24 cellular contexts compared by ENCODE assay signal in genomic region chr15:90029024-90029423, GRCh38. TPM values are rescaled to one million over a fixed set of nuclear protein-coding genes. Genes with fewer than 3 reads are reported as not detected.
DNase-seq lines count a peak whose midpoint lies in the region; ATAC-seq, FAIRE-seq and TF ChIP-seq lines count a peak whose summit lies in the region.
"Had no signal": no experiment of that assay in that cellular context is flagged by ENCODE, and none has a peak within 500 bp of the region (broad histone marks: within the 10 kb centered on the region; RNA-seq: fewer than 3 reads in every experiment).

No MANE protein-coding gene starts in this region.

- H3K27ac ChIP-seq in HCT116 (ENCODE audit: low read depth, low read length) (no peak overlapping the region), OCI-LY3 (ENCODE audit: low read length) (0 out of 2 replicates have a peak overlapping the region, but pooled peaks have one; percentile 7), HepG2 (ENCODE audit: extremely low read length, insufficient read depth, low read length) (no peak overlapping the region), small intestine (ENCODE audit: low read depth in 1 of 2, low read length in 1 of 2) (peak overlapping the region; percentile 74 to 90)
- H3K27ac ChIP-seq: SJSA1, thyroid gland had no signal

- WGBS in HepG2 (ENCODE audit: low lambda C conversion rate) = 63% methylated on average over 1 of the region's 1 CpG
- WGBS in small intestine, 3 donors = 15 to 67% (median 33%) methylated on average over 1 of the region's 1 CpG

- TF ChIP-seq RAD21 in HCT116 (IDR thresholded peaks at IDR 0.05; ENCODE audit: low read depth) (no peak), HepG2 (CRISPR knock-in tag; IDR thresholded peaks at IDR 0.05) (no peak)

- intact Hi-C loops in HCT116 (cut with micrococcal nuclease) (no loop called here), HepG2 (cut with micrococcal nuclease; ENCODE audit: unreplicated experiment) (no loop called here)

- peak overlapping the region; percentile 13; the same call in 1 of the 2 replicates for H3K4me2 ChIP-seq in HCT116 (ENCODE audit: low read length)
- H3K4me2 ChIP-seq in OCI-LY3 (ENCODE audit: low read length) = no peak overlapping the region
- H3K4me2 ChIP-seq in HepG2 (ENCODE audit: low read depth, low read length) = no peak overlapping the region

- FAIRE-seq in HepG2 (lab: Jason Lieb, UNC) = no peak
- no peak for FAIRE-seq in small intestine (lab: Jason Lieb, UNC)
- FAIRE-seq in D721Med (lab: Jason Lieb, UNC) = no peak

- H3K4me3 ChIP-seq in HCT116 (replicated peaks in 1 of 2; ENCODE audit: low read depth in 1 of 2, low read length in 2 of 2) = no peak overlapping the region
- no peak overlapping the region for H3K4me3 ChIP-seq in OCI-LY3 (ENCODE audit: low read length)
- H3K4me3 ChIP-seq in HepG2 (replicated peaks in 1 of 3; ENCODE audit: insufficient read depth in 1 of 3, low read depth in 2 of 3, low read length in 3 of 3) = no peak overlapping the region
- H3K4me3 ChIP-seq in small intestine (ENCODE audit: low read depth in 1 of 2, low read length in 2 of 2) = no peak overlapping the region
- H3K4me3 ChIP-seq: SJSA1, thyroid gland had no signal

- RAD21 ChIA-PET in HCT116 (lab: Charles Lee; ENCODE audit: low non-redundant PET in 1 of 2, low total read pairs in 2 of 2, uncharacterized antibody in 2 of 2, unreplicated experiment in 2 of 2) = no interaction called here

- H3K27me3 ChIP-seq in HCT116 (ENCODE audit: insufficient read depth, low read length) (no peaks in the 10 kb centered on the region), OCI-LY3 (ENCODE audit: low read depth, low read length) (no peaks in the 10 kb centered on the region), HepG2 (ENCODE audit: control insufficient read depth in 1 of 2, insufficient read depth in 2 of 2, low read length in 2 of 2) (no peaks in the 10 kb centered on the region), small intestine (ENCODE audit: control insufficient read depth in 2 of 2, insufficient read depth in 2 of 2, low read length in 2 of 2) (no peaks in the 10 kb centered on the region)
- H3K27me3 ChIP-seq: SJSA1, thyroid gland had no signal

- ATAC-seq in HCT116 = no peak
- ATAC-seq in HepG2 = peak; percentile 75
- ATAC-seq: PC-3; stimulated activated effector memory CD8-positive, alpha-beta T cell treated with anti-CD3 and anti-CD28 coated beads, Interleukin-12 subunit alpha, Interleukin-12 subunit beta, amount 100 ng/mL, for 72 hours had no signal

- CTCF ChIA-PET in HCT116 (lab: Charles Lee) = interaction anchor here (0.6 kb wide), 1 partner anchor 47 kb away, joined by 3 read pairs; no protein-coding TSS in a partner anchor
- CTCF ChIA-PET in HepG2 (lab: Yijun Ruan, JAX; ENCODE audit: low intra/inter-chr PET ratio, low total read pairs) = no interaction called here

- H3K9me2 ChIP-seq in HCT116 (ENCODE audit: insufficient read depth) = no peaks in the 10 kb centered on the region

- in situ Hi-C loops in HepG2 (cut with HindIII; ENCODE audit: extremely low pct_ligation_motif_present, low pct_unique_long_range_greater_than_20kb) = no loop called here

- no TSS peak for BruUV-seq in HCT116 (replicated peaks; lab: Mats Ljungman, UMichigan)
- BruUV-seq in HepG2 (replicated peaks; lab: Mats Ljungman, UMichigan) = TSS peak; percentile 18

- TF ChIP-seq POLR2A in HCT116 (IDR thresholded peaks at IDR 0.05; ENCODE audit: borderline replicate concordance, extremely low read depth, insufficient read depth, insufficient read length) (no peak), HepG2 (IDR thresholded peaks at IDR 0.05; ENCODE audit: insufficient read depth in 1 of 2, low read depth in 2 of 2, low read length in 2 of 2) (no peak)

- TF ChIP-seq EP300 in HepG2 (IDR thresholded peaks at IDR 0.05; ENCODE audit: low read depth in 2 of 2, low read length in 2 of 2) (peak in 1 of 2 experiments; percentile 18; a peak in 1 of 4 replicates), HepG2 (CRISPR knock-in tag; IDR thresholded peaks at IDR 0.05; ENCODE audit: borderline replicate concordance) (no peak)

- H3K36me3 ChIP-seq in HCT116 (ENCODE audit: control insufficient read depth in 1 of 2, insufficient read depth in 2 of 2, low read length in 2 of 2) (no peaks in the 10 kb centered on the region), OCI-LY3 (replicated peaks; ENCODE audit: low read depth, low read length) (peaks cover 24% of the 10 kb centered on the region), HepG2 (replicated peaks in 1 of 2; ENCODE audit: control insufficient read depth in 1 of 2, insufficient read depth in 2 of 2, low read length in 2 of 2) (no peaks in the 10 kb centered on the region; a peak in 1 of 5 replicates), small intestine (ENCODE audit: control insufficient read depth in 2 of 2, insufficient read depth in 2 of 2, low read length in 2 of 2) (no peaks in the 10 kb centered on the region)
- H3K36me3 ChIP-seq: SJSA1, thyroid gland had no signal

- H3K4me1 ChIP-seq in HCT116 (ENCODE audit: control insufficient read depth in 1 of 2, insufficient read depth in 2 of 2, low read length in 2 of 2) (peaks cover 4 to 26% of the 10 kb centered on the region in 2 experiments; a peak in 3 of 4 replicates), OCI-LY3 (ENCODE audit: low read length) (peaks cover 42% of the 10 kb centered on the region), HepG2 (ENCODE audit: insufficient read depth, low read length) (peaks cover 38% of the 10 kb centered on the region), small intestine (ENCODE audit: control insufficient read depth in 2 of 2, insufficient read depth in 1 of 2, low read depth in 1 of 2, low read length in 1 of 2) (peaks cover 2 to 13% of the 10 kb centered on the region in 2 donors)
- H3K4me1 ChIP-seq: SJSA1 had no signal

- no peaks in the 10 kb centered on the region for H3K9me3 ChIP-seq in HCT116 (ENCODE audit: control insufficient read depth in 1 of 2, insufficient read depth in 1 of 2, low read depth in 1 of 2, low read length in 2 of 2)
- H3K9me3 ChIP-seq in OCI-LY3 (ENCODE audit: insufficient read depth, low read length) = no peaks in the 10 kb centered on the region
- no peaks in the 10 kb centered on the region for H3K9me3 ChIP-seq in HepG2 (ENCODE audit: low read length)
- H3K9me3 ChIP-seq in small intestine (ENCODE audit: control insufficient read depth, low read depth) = no peaks in the 10 kb centered on the region
- H3K9me3 ChIP-seq: SJSA1, thyroid gland had no signal

- H2AFZ ChIP-seq in HCT116 (ENCODE audit: low read depth, low read length, poor library complexity, severe bottlenecking) (no peak overlapping the region), OCI-LY3 (ENCODE audit: low read depth, low read length) (no peak overlapping the region), HepG2 (ENCODE audit: low read length) (no peak overlapping the region)

- DNase-seq in HCT116 (ENCODE audit: low read depth, low spot score) (no peak), HepG2 (ENCODE audit: low spot score) (peak; percentile 72), small intestine (peak; percentile 99), iPS-NIHi7 (ENCODE audit: extremely low spot score) (no peak), D721Med (ENCODE audit: insufficient read length, low spot score) (no peak)
- no peak for DNase-seq in stimulated activated CD4-positive, alpha-beta T cell treated with anti-CD3 and anti-CD28 coated beads, Interleukin-1b, Interleukin-23, amount 100 ng/mL, for 48 hours
- DNase-seq: activated CD4-positive, alpha-beta T cell treated with anti-CD3 and anti-CD28 coated beads, Interleukin-2, amount 50 U/mL, for 48 hours; activated naive CD4-positive, alpha-beta T cell treated with Interleukin-2 at 50 U/mL for 16 hours; activated T-cell treated with anti-CD3 and anti-CD28 coated beads for 4 hours; AML-193; amygdala; GDM1; immature natural killer cell; Karpas-422; NCI-H1105; NCI-H774; nephron progenitor cell; PC-3; stimulated activated CD4-positive, alpha-beta T cell treated with anti-CD3 and anti-CD28 coated beads, Interleukin-15, amount 100 ng/mL, for 24 hours; T-helper 2 cell; thyroid gland had no signal

- H3K9ac ChIP-seq in HCT116 (ENCODE audit: low read length) (no peak overlapping the region), OCI-LY3 (ENCODE audit: low read length) (no peak overlapping the region), HepG2 (ENCODE audit: insufficient read depth, low read depth, low read length) (no peak overlapping the region)

- TF ChIP-seq CTCF in HCT116 (IDR thresholded peaks at IDR 0.05 in 2 of 3, conservative IDR thresholded peaks at IDR 0.05 in 1 of 3; ENCODE audit: borderline replicate concordance in 1 of 3, insufficient read depth in 1 of 3, low read depth in 2 of 3, low read length in 2 of 3) (no peak), OCI-LY3 (IDR thresholded peaks at IDR 0.05; ENCODE audit: low read depth, low read length) (no peak), HepG2 (CRISPR knock-in tag; IDR thresholded peaks at IDR 0.05) (no peak), D721Med (IDR thresholded peaks at IDR 0.05; ENCODE audit: insufficient read depth, missing control alignments) (no peak)

- H4K20me1 ChIP-seq in HCT116 (ENCODE audit: insufficient read depth) (no peaks in the 10 kb centered on the region), OCI-LY3 (ENCODE audit: insufficient read depth, low read length) (peaks cover 11% of the 10 kb centered on the region), HepG2 (ENCODE audit: insufficient read depth, low read length) (peaks cover 3% of the 10 kb centered on the region; the same call in 1 of the 2 replicates)

- H3K79me2 ChIP-seq in HCT116 (ENCODE audit: insufficient read depth, low read length) = no peaks in the 10 kb centered on the region
- peaks cover 97% of the 10 kb centered on the region for H3K79me2 ChIP-seq in OCI-LY3 (ENCODE audit: low read length)
- peaks cover 30% of the 10 kb centered on the region for H3K79me2 ChIP-seq in HepG2 (ENCODE audit: insufficient read depth, low read length)

- POLR2A ChIA-PET in HCT116 (lab: Charles Lee) = no interaction called here
- POLR2A ChIA-PET in HepG2 (lab: Yijun Ruan, JAX) = interaction anchor here (1.1 kb wide), 1 partner anchor 26 kb away, joined by 7 read pairs; no protein-coding TSS in a partner anchor

RNA-seq across cellular contexts. Expression of gene ZNF710, which starts 27.9 kb away (rescaled TPM):
- 10.0 TPM for total RNA-seq in HCT116 (2021; ENCODE audit: unreplicated experiment)
- 7.8 and 8.9 TPM in 2 replicates for polyA plus RNA-seq in HCT116 (2012)
- 15.0 and 20.6 TPM in 2 replicates for total RNA-seq in HepG2 (2016; rRNA removed; fragmentation: Illumina TruSeq; extraction: Trizol)
- 7.6 and 7.9 TPM in 2 replicates for total RNA-seq in HepG2 (2016; cell fraction: cytosol; rRNA removed; fragmentation: Illumina TruSeq; extraction: Trizol; ENCODE audit: low read depth)
- 12.0 and 18.4 TPM in 2 replicates for total RNA-seq in HepG2 (2016; cell fraction: insoluble cytoplasmic fraction; rRNA removed; fragmentation: Illumina TruSeq; extraction: Trizol)
- total RNA-seq in HepG2 (2016; cell fraction: membrane; rRNA removed; fragmentation: Illumina TruSeq; extraction: Trizol) = 15.9 and 16.0 TPM in 2 replicates
- total RNA-seq in HepG2 (2016; cell fraction: nucleus; rRNA removed; fragmentation: Illumina TruSeq; extraction: Trizol) = 9.6 and 12.6 TPM in 2 replicates
- polyA plus RNA-seq in HepG2 (2011; rRNA removed) = 4.7 and 5.8 TPM in 2 replicates
- polyA plus RNA-seq in HepG2 (2011; cell fraction: cytosol; rRNA removed) = 4.2 and 5.3 TPM in 2 replicates
- polyA plus RNA-seq in HepG2 (2011; cell fraction: nucleus; rRNA removed) = 9.8 and 12.1 TPM in 2 replicates
- polyA plus RNA-seq in HepG2 (2012) = 18.0 and 18.4 TPM in 2 replicates
- 4.1 and 5.2 TPM in 2 replicates for polyA plus RNA-seq in HepG2 (2016; cell fraction: cytosol; fragmentation: Illumina TruSeq; extraction: Trizol; ENCODE audit: low read depth)
- 18.4 and 27.3 TPM in 2 replicates for polyA plus RNA-seq in HepG2 (2016; cell fraction: insoluble cytoplasmic fraction; fragmentation: Illumina TruSeq; extraction: Trizol; ENCODE audit: low read depth)
- polyA plus RNA-seq in HepG2 (2016; cell fraction: membrane; fragmentation: Illumina TruSeq; extraction: Trizol; ENCODE audit: low read depth) = 13.8 and 17.5 TPM in 2 replicates
- polyA plus RNA-seq in HepG2 (2016; cell fraction: nucleus; fragmentation: Illumina TruSeq; extraction: Trizol; ENCODE audit: insufficient read depth, low read depth) = 30.8 and 43.0 TPM in 2 replicates
- polyA minus RNA-seq in HepG2 (2011; rRNA and poly(A)+ RNA removed; ENCODE audit: low replicate concordance) = 14.3 and 17.4 TPM in 2 replicates
- polyA minus RNA-seq in HepG2 (2011; cell fraction: cytosol; rRNA and poly(A)+ RNA removed) = 7.8 and 14.2 TPM in 2 replicates
- polyA minus RNA-seq in HepG2 (2011; cell fraction: nucleus; rRNA and poly(A)+ RNA removed) = 5.2 and 7.0 TPM in 2 replicates
- 10 to 100 TPM; 10.3 to 19.7 (median 18.0) TPM for polyA plus RNA-seq in small intestine

Comparison
In these comparisons a context has a peak if more than half of its experiments do, and no peak if none do; other contexts are left out.
1. DNase-seq: peak in HepG2 (single experiment) and small intestine (single experiment); none in HCT116 (single experiment), stimulated activated CD4-positive, alpha-beta T cell treated with anti-CD3 and anti-CD28 coated beads, Interleukin-1b, Interleukin-23, amount 100 ng/mL, for 48 hours (single experiment), iPS-NIHi7 (single experiment) and D721Med (single experiment).
2. H3K27ac ChIP-seq: peak in OCI-LY3 (single experiment) and small intestine (2 of 2); none in HCT116 (single experiment) and HepG2 (single experiment).